Comparison of ENCODE assay signal across 27 cellular contexts in the genomic region with DNA sequence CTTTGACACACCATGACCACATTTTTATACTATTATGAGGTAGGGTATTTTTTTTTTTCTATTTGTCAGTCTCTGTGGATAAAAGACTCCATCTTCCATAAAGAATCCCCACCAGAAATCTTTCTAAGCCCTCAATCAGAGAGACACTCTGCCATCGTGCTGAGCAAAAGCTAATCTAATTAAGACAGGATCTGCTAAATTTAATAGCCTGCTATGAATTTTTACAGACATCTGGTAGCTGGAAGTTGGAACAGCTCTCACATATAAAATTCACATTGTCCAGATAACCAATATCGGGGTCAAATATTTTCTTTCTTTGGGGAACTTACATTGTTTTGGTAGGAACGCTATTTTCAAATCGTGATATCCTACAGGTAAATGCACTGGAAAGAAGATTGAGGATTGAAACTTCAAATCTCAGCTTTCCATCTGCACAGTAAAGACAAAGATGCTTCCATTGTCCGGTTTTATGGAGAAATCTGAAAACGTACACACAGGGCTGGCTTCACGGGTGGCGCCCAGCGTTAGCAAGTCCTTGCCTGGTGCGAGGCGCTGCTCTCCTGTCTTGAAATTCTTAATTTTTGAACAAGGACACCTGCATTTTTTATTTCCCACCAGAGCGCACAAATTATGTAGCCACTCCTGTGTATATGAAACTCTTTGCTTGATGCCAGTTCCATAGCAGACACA.
DNase-seq lines count a peak whose midpoint lies in the region; ATAC-seq and TF ChIP-seq lines count a peak whose summit lies in the region.
"Had no signal": no experiment of that assay in that cellular context is flagged by ENCODE, and none has a peak within 500 bp of the region (broad histone marks: within the 10 kb centered on the region; RNA-seq: fewer than 3 reads in every experiment).

No MANE protein-coding gene starts in this region.

- H3K79me2 ChIP-seq in PC-9 (ENCODE audit: low read depth) = no peaks in the 10 kb centered on the region

- BruUV-seq in A673 (replicated peaks; lab: Mats Ljungman, UMichigan) (no TSS peak), PC-9 (replicated peaks; lab: Mats Ljungman, UMichigan) (no TSS peak)

- H3K4me3 ChIP-seq in A673 (ENCODE audit: low read depth, low read length, poor library complexity, severe bottlenecking) (no peak overlapping the region), BLaER1 (no peak overlapping the region), PC-9 (no peak overlapping the region)
- H3K4me3 ChIP-seq: GM23338, lower lobe of right lung, psoas muscle, suprapubic skin, upper lobe of left lung had no signal

- no peak for TF ChIP-seq CTCF in A673 (conservative IDR thresholded peaks at IDR 0.05; ENCODE audit: low read depth, low read length)
- TF ChIP-seq CTCF in PC-9 (conservative IDR thresholded peaks at IDR 0.05) = no peak
- no peak for TF ChIP-seq CTCF in brain (conservative IDR thresholded peaks at IDR 0.05)

- H3K27me3 ChIP-seq in A673 (replicated peaks; ENCODE audit: insufficient read depth, low read depth, low read length, poor library complexity) (no peaks in the 10 kb centered on the region), BLaER1 (no peaks in the 10 kb centered on the region), PC-9 (ENCODE audit: insufficient read depth, low read depth) (no peaks in the 10 kb centered on the region)
- H3K27me3 ChIP-seq: suprapubic skin, upper lobe of left lung had no signal

- H3K9me3 Mint-ChIP-seq in brain = peaks cover 24 to 29% (median 28%) of the 10 kb centered on the region in 5 experiments

- H3K4me2 ChIP-seq in BLaER1 (peak overlapping the region; percentile 35; the same call in 1 of the 2 replicates), PC-9 (no peak overlapping the region)
- H3K4me2 ChIP-seq: GM23338 had no signal

- H3F3A ChIP-seq in PC-9 (ENCODE audit: insufficient read depth, low read depth) = no peaks in the 10 kb centered on the region

- intact Hi-C loops in A673 (cut with micrococcal nuclease; ENCODE audit: unreplicated experiment) = no loop called here
- intact Hi-C loops in PC-9 (cut with micrococcal nuclease; ENCODE audit: unreplicated experiment) = no loop called here
- intact Hi-C loops in posterior vena cava (cut with DNase I) = no loop called here

- H3K4me3 Mint-ChIP-seq in brain = peak overlapping the region in 1 of 5 experiments; percentile 12
- H3K4me3 Mint-ChIP-seq: GM23338 had no signal

- H4K20me1 ChIP-seq in BLaER1 (no peaks in the 10 kb centered on the region), PC-9 (ENCODE audit: insufficient read depth) (no peaks in the 10 kb centered on the region)

- 0 out of 2 replicates have a peak overlapping the region, but pooled peaks have one; percentile 3 for H2AFZ ChIP-seq in PC-9

- H3K27ac ChIP-seq in A673 (ENCODE audit: low read depth, low read length, poor library complexity, severe bottlenecking) = peak overlapping the region; percentile 81
- no peak overlapping the region for H3K27ac ChIP-seq in BLaER1
- no peak overlapping the region for H3K27ac ChIP-seq in PC-9
- H3K27ac ChIP-seq: lower lobe of right lung, psoas muscle, suprapubic skin, upper lobe of left lung had no signal

- CTCF ChIA-PET in A673 (lab: Charles Lee) = no interaction called here
- CTCF ChIA-PET in PC-9 (lab: Charles Lee) = no interaction called here

- H3K27me3 Mint-ChIP-seq in brain = peaks cover 5% of the 10 kb centered on the region

- peaks cover 24% of the 10 kb centered on the region for H3K4me1 Mint-ChIP-seq in brain
- H3K4me1 Mint-ChIP-seq: GM23338 had no signal

- H3K36me3 Mint-ChIP-seq in brain = no peaks in the 10 kb centered on the region
- H3K36me3 Mint-ChIP-seq: CD14-positive monocyte had no signal

- H3K9me3 ChIP-seq in A673 (ENCODE audit: low read depth, low read length, poor library complexity, severe bottlenecking) (peaks cover 25% of the 10 kb centered on the region), BLaER1 (peaks cover 20% of the 10 kb centered on the region), PC-9 (ENCODE audit: insufficient read depth, low read depth) (peaks cover 3% of the 10 kb centered on the region; the same call in 1 of the 2 replicates)
- H3K9me3 ChIP-seq: suprapubic skin had no signal

- H3K4me1 ChIP-seq in A673 (ENCODE audit: insufficient read depth, low read length, poor library complexity, severe bottlenecking) (peaks cover 20% of the 10 kb centered on the region), BLaER1 (peaks cover 22% of the 10 kb centered on the region), PC-9 (replicated peaks; ENCODE audit: insufficient read depth) (no peaks in the 10 kb centered on the region)
- H3K4me1 ChIP-seq: lower lobe of right lung, psoas muscle, upper lobe of left lung had no signal

- H3K9ac ChIP-seq in BLaER1 = no peak overlapping the region

- H3K27ac Mint-ChIP-seq in brain = peak overlapping the region in 3 of 5 experiments; percentile 25 to 96 (median 82)
- H3K27ac Mint-ChIP-seq: CD14-positive monocyte, GM23338 had no signal

- H3K36me3 ChIP-seq in A673 (ENCODE audit: insufficient read depth, low read length, poor library complexity, severe bottlenecking) = no peaks in the 10 kb centered on the region
- no peaks in the 10 kb centered on the region for H3K36me3 ChIP-seq in BLaER1
- no peaks in the 10 kb centered on the region for H3K36me3 ChIP-seq in PC-9 (ENCODE audit: low read depth)
- H3K36me3 ChIP-seq: lower lobe of right lung, suprapubic skin, upper lobe of left lung had no signal

- DNase-seq in A673 (ENCODE audit: low spot score) = peak; percentile 37
- DNase-seq in PC-9 = no peak
- no peak for DNase-seq in posterior vena cava (ENCODE audit: low spot score)
- no peak for DNase-seq in retina
- DNase-seq in NCI-H2107 treated with DMSO at 0.1 percent for 48 hours (lab: John Stamatoyannopoulos, UW; ENCODE audit: unreplicated experiment) = no peak
- DNase-seq: aorta; effector CD4-positive, alpha-beta T cell; HFFc6; hippocampal formation; IMR-90; lower lobe of right lung; midbrain; NCI-H1694; occipital lobe; psoas muscle; Right ventricle myocardium superior; stimulated activated CD4-positive, alpha-beta T cell treated with anti-CD3 and anti-CD28 coated beads, Interleukin-15, amount 100 ng/mL, for 24 hours; stimulated activated CD4-positive, alpha-beta T cell treated with anti-CD3 and anti-CD28 coated beads, Interleukin-4, amount 100 ng/mL, for 4 hours had no signal

- no peaks in the 10 kb centered on the region for H3K9me2 ChIP-seq in PC-9 (ENCODE audit: insufficient read depth)

- ATAC-seq in HG03175 (IDR thresholded peaks at IDR 0.05; ENCODE audit: unreplicated experiment) = no peak
- ATAC-seq: GM23338; lower lobe of right lung; naive thymus-derived CD4-positive, alpha-beta T cell; Panc1; psoas muscle had no signal

- POLR2A ChIA-PET in A673 (lab: Charles Lee; ENCODE audit: low non-redundant PET) = no interaction called here
- POLR2A ChIA-PET in PC-9 (lab: Charles Lee; ENCODE audit: unreplicated experiment) = no interaction called here
